ENCODE assay signal across 9 cellular contexts in the genomic region with DNA sequence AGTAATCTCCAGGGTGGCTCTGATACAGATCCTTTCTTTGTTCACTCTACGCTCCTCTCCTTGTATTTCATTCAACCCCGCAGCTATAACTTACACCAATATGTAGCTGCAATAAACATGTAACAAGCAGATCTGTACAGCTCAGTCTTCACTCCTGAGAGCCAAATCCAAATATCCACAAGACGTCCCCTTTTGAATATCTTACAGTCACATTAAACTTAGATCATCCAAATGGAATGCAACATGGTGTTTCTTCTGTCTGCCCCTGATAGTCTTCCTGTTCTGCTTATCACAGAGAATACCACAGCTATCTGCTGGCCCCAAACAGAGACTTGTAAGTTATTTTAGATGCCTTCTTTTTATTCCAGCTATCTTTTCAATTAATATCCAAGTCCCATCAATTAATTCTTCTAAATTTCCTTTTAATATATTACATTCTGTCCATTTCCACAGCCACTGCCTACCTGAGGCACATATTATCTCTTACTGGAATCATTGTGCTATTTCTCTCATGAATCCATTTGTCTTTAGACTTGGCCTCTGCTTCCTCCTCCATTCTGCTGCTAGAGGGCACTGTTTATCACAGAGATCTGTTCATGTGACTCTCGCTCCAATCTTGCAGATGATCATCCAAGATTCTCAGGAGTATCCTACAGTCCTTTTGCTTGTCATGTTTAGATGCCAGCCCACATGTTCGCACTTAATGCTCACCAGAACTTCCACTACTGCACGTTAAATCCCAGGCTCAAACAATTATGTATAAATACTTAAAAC.
DNase-seq lines count a peak whose midpoint lies in the region; ATAC-seq and TF ChIP-seq lines count a peak whose summit lies in the region.
"Had no signal": no experiment of that assay in that cellular context is flagged by ENCODE, and none has a peak within 500 bp of the region (broad histone marks: within the 10 kb centered on the region; RNA-seq: fewer than 3 reads in every experiment).

No MANE protein-coding gene starts in this region.

- H4K20me1 ChIP-seq in OCI-LY3 (ENCODE audit: insufficient read depth, low read length), result no peaks in the 10 kb centered on the region

- H3K9me3 ChIP-seq in AG04450 (ENCODE audit: control insufficient read depth, insufficient read depth, low read length) (no peaks in the 10 kb centered on the region), OCI-LY3 (ENCODE audit: insufficient read depth, low read length) (no peaks in the 10 kb centered on the region), gastroesophageal sphincter (no peaks in the 10 kb centered on the region)

- H3K4me1 ChIP-seq in OCI-LY3 (ENCODE audit: low read length) (0 out of 2 replicates have a peak, but pooled peaks cover 2% of the 10 kb centered on the region), gastroesophageal sphincter (no peaks in the 10 kb centered on the region)

- H3K9ac ChIP-seq in OCI-LY3 (ENCODE audit: low read length), result no peak overlapping the region

- no peaks in the 10 kb centered on the region for H3K79me2 ChIP-seq in OCI-LY3 (ENCODE audit: low read length)

- H3K4me3 ChIP-seq in AG04450 (ENCODE audit: low read depth, low read length) (no peak overlapping the region), OCI-LY3 (ENCODE audit: low read length) (no peak overlapping the region), gastroesophageal sphincter (no peak overlapping the region)

- no peak overlapping the region for H3K4me2 ChIP-seq in OCI-LY3 (ENCODE audit: low read length)

- no peak for TF ChIP-seq POLR2A in gastroesophageal sphincter (IDR thresholded peaks at IDR 0.05)

- WGBS in gastroesophageal sphincter (ENCODE audit: low coverage in 1 of 2), 2 donors, result 45 to 62% methylated on average over 5 to 6 of the region's 6 CpGs

- H3K27ac ChIP-seq in AG04450 (ENCODE audit: low read depth, low read length), result no peak overlapping the region
- H3K27ac ChIP-seq in OCI-LY3 (ENCODE audit: low read length), result no peak overlapping the region
- H3K27ac ChIP-seq in gastroesophageal sphincter, result no peak overlapping the region

- TF ChIP-seq CTCF in AG04450 (IDR thresholded peaks at IDR 0.05; ENCODE audit: low read depth, low read length) (peak; percentile 58), OCI-LY3 (IDR thresholded peaks at IDR 0.05; ENCODE audit: low read depth, low read length) (peak; percentile 83), gastroesophageal sphincter (IDR thresholded peaks at IDR 0.05) (peak in 1 of 4 experiments; percentile 39)

- DNase-seq in AG04450 (ENCODE audit: low read depth, low spot score), result peak; percentile 15
- DNase-seq in glomerular visceral epithelial cell (ENCODE audit: extremely low spot score), result peak; percentile 32
- DNase-seq in stimulated activated naive CD4-positive, alpha-beta T cell (lab: John Stamatoyannopoulos, UW), result no peak
- DNase-seq in NCI-H446 (lab: John Stamatoyannopoulos, UW), result no peak
- DNase-seq: right cardiac atrium had no signal

- H3K36me3 ChIP-seq in OCI-LY3 (replicated peaks; ENCODE audit: low read depth, low read length), result no peaks in the 10 kb centered on the region
- no peaks in the 10 kb centered on the region for H3K36me3 ChIP-seq in gastroesophageal sphincter

- POLR2A ChIA-PET in AG04450 (lab: Yijun Ruan, JAX), result interaction anchor here (0.7 kb wide), 1 partner anchor 28 kb away, joined by 3 read pairs; no protein-coding TSS in a partner anchor

- TF ChIP-seq EP300 in gastroesophageal sphincter (IDR thresholded peaks at IDR 0.05), result no peak

- H2AFZ ChIP-seq in OCI-LY3 (ENCODE audit: low read depth, low read length), result no peak overlapping the region

- CTCF ChIA-PET in AG04450 (lab: Charles Lee), result interaction anchor here (0.6 to 5.0 kb wide), 22 partner anchors 10 to 786 kb away, joined by 3 to 27 read pairs (median 4); no protein-coding TSS in a partner anchor

- ATAC-seq in GM19395 (IDR thresholded peaks at IDR 0.05; ENCODE audit: unreplicated experiment) (peak; percentile 79), gastroesophageal sphincter (no peak), HG03135 (IDR thresholded peaks at IDR 0.05; ENCODE audit: unreplicated experiment) (no peak)

- no peaks in the 10 kb centered on the region for H3K27me3 ChIP-seq in AG04450 (ENCODE audit: control insufficient read depth, insufficient read depth, low read length)
- no peaks in the 10 kb centered on the region for H3K27me3 ChIP-seq in OCI-LY3 (ENCODE audit: low read depth, low read length)
- H3K27me3 ChIP-seq in gastroesophageal sphincter, result no peaks in the 10 kb centered on the region

Comparison
In these comparisons a context has a peak if more than half of its experiments do, and no peak if none do; other contexts are left out.
1. DNase-seq: peak in AG04450 (single experiment) and glomerular visceral epithelial cell (single experiment); none in stimulated activated naive CD4-positive, alpha-beta T cell (0 of 6) and NCI-H446 (0 of 2).